Comparison of ENCODE assay signal across 1 cellular context in the genomic region with DNA sequence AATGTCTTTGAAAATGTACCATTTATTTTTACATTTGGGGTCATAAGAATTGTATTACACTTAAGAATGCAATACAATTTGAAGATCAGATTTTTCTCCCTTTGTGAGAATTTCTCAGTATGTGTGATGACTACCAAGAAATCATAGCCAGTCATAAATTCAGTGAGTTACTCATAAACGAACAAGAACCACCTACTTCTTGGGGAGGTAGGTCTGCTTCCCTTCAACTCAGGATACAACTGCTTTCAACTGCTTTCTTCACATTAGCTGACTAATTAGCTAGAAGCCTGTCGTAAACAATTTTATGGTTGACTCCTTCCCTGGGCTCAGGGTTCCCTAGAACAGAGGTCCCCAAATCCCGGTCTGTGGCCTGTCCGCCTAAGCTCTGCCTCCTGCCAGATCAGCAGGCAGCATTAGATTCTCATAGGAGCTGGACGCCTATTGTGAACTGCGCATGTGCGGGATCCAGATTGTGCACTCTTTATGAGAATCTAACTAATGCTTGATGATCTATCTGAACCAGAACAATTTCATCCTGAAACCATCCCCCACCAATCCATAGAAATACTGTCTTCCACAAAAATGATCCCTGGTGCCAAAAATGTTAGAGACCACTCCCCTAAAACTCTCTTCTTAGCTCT.
A peak's percentile ranks its signal among the peaks of the same experiment; 100 is the strongest.
TF ChIP-seq lines count a peak whose summit lies in the region.

No MANE protein-coding gene starts in this region.

TF ChIP-seq in GM12878, 131 proteins besides CTCF, POLR2A, EP300 and RAD21:
- TF ChIP-seq RAD51 (IDR thresholded peaks at IDR 0.05), result no peak
- no peak for TF ChIP-seq IRF4 (IDR thresholded peaks at IDR 0.05; ENCODE audit: low read depth, low read length)
- no peak for TF ChIP-seq MYC (IDR thresholded peaks at IDR 0.05; ENCODE audit: insufficient read depth, insufficient read length, insufficient replicate concordance, low read length, severe bottlenecking)
- TF ChIP-seq CBFB (IDR thresholded peaks at IDR 0.05; ENCODE audit: low read depth), result no peak
- no peak for TF ChIP-seq JUND (IDR thresholded peaks at IDR 0.05; ENCODE audit: low read depth, low read length)
- TF ChIP-seq FOXK2 (IDR thresholded peaks at IDR 0.05), result no peak
- TF ChIP-seq, protein P1, sequence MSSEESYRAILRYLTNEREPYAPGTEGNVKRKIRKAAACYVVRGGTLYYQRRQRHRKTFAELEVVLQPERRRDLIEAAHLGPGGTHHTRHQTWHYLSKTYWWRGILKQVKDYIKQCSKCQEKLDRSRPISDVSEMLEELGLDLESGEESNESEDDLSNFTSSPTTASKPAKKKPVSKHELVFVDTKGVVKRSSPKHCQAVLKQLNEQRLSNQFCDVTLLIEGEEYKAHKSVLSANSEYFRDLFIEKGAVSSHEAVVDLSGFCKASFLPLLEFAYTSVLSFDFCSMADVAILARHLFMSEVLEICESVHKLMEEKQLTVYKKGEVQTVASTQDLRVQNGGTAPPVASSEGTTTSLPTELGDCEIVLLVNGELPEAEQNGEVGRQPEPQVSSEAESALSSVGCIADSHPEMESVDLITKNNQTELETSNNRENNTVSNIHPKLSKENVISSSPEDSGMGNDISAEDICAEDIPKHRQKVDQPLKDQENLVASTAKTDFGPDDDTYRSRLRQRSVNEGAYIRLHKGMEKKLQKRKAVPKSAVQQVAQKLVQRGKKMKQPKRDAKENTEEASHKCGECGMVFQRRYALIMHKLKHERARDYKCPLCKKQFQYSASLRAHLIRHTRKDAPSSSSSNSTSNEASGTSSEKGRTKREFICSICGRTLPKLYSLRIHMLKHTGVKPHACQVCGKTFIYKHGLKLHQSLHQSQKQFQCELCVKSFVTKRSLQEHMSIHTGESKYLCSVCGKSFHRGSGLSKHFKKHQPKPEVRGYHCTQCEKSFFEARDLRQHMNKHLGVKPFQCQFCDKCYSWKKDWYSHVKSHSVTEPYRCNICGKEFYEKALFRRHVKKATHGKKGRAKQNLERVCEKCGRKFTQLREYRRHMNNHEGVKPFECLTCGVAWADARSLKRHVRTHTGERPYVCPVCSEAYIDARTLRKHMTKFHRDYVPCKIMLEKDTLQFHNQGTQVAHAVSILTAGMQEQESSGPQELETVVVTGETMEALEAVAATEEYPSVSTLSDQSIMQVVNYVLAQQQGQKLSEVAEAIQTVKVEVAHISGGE (CRISPR knock-in tag; IDR thresholded peaks at IDR 0.05), result no peak
- 0 out of 2 replicates have a peak, but pooled peaks have one; percentile 8 for TF ChIP-seq JUNB (IDR thresholded peaks at IDR 0.05)
